Comparison of ENCODE assay signal across 27 cellular contexts in the genomic region with DNA sequence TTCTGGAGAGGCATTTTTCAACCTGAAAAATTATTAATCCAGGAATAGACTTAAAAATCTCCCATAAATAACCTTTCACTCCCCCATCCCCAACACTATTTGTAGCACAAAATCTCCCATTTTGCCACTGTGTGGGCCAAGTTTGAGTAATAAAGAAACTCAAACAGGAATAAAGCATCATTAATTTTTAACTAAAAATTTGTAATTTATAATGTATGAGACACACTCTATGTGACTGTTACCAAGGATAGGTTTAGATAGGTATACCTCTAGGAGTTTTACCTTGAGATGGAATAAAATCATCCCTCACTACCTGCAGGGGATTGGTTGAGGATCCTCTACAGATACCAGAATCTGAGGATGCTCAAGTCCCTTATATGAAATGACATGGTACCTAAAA.
A peak's percentile ranks its signal among the peaks of the same experiment; 100 is the strongest.
DNase-seq lines count a peak whose midpoint lies in the region; ATAC-seq lines count a peak whose summit lies in the region.
"Had no signal": no experiment of that assay in that cellular context is flagged by ENCODE, and none has a peak within 500 bp of the region (broad histone marks: within the 10 kb centered on the region; RNA-seq: fewer than 3 reads in every experiment).

No MANE protein-coding gene starts in this region.

- no peak overlapping the region for H3K4me3 Mint-ChIP-seq in central memory CD8-positive, alpha-beta T cell
- H3K4me3 Mint-ChIP-seq: CD4-positive, alpha-beta memory T cell had no signal

- H3K27me3 Mint-ChIP-seq in central memory CD8-positive, alpha-beta T cell, result no peaks in the 10 kb centered on the region
- H3K27me3 Mint-ChIP-seq: CD4-positive, alpha-beta memory T cell had no signal

- DNase-seq in central memory CD8-positive, alpha-beta T cell (ENCODE audit: low spot score in 2 of 2), result no peak
- DNase-seq in inferior parietal cortex (ENCODE audit: extremely low spot score) (no peak), HUDEP-2 (lab: John Stamatoyannopoulos, UW; ENCODE audit: unreplicated experiment in 76 of 76) (no peak)
- DNase-seq: CD4-positive, alpha-beta memory T cell; COR-L47; DMS 273 treated with DMSO at 0.1 percent for 48 hours; DMS79; EL; GDM1; GOT3; HCEC 1CT; IMR-90; KG1; MG63; NCI-H1105 treated with DMSO at 0.1 percent for 48 hours; NCI-H146; NCI-H2029; NCI-H2227 treated with DMSO at 0.1 percent for 48 hours; NCI-H526 treated with DMSO at 0.1 percent for 48 hours; SHP77; T-helper 1 cell had no signal

- ATAC-seq in GM18907 (IDR thresholded peaks at IDR 0.05; ENCODE audit: unreplicated experiment) (peak; percentile 82), GM19438 (IDR thresholded peaks at IDR 0.05; ENCODE audit: low read depth, unreplicated experiment) (peak; percentile 53), HG02943 (IDR thresholded peaks at IDR 0.05; ENCODE audit: low read depth, unreplicated experiment) (peak; percentile 59), GM21786 (IDR thresholded peaks at IDR 0.05; ENCODE audit: unreplicated experiment) (no peak)
- no peak for ATAC-seq in central memory CD8-positive, alpha-beta T cell (replicated peaks; ENCODE audit: extremely low read depth, poor library complexity, severe bottlenecking)
- ATAC-seq: GM12878, Panc1 had no signal

- H3K27ac Mint-ChIP-seq in central memory CD8-positive, alpha-beta T cell (ENCODE audit: low read depth), result peak overlapping the region; percentile 62

- no peaks in the 10 kb centered on the region for H3K9me3 Mint-ChIP-seq in central memory CD8-positive, alpha-beta T cell
- H3K9me3 Mint-ChIP-seq: CD4-positive, alpha-beta memory T cell had no signal

- peaks cover 75% of the 10 kb centered on the region for H3K36me3 Mint-ChIP-seq in central memory CD8-positive, alpha-beta T cell (ENCODE audit: insufficient read depth)

- H3K4me1 Mint-ChIP-seq in central memory CD8-positive, alpha-beta T cell, result peaks cover 6% of the 10 kb centered on the region

Comparison
In these comparisons a context has a peak if more than half of its experiments do, and no peak if none do; other contexts are left out.
1. ATAC-seq: peak in GM18907 (single experiment), GM19438 (single experiment) and HG02943 (single experiment); none in central memory CD8-positive, alpha-beta T cell (single experiment) and GM21786 (single experiment).